In the genomic region with DNA sequence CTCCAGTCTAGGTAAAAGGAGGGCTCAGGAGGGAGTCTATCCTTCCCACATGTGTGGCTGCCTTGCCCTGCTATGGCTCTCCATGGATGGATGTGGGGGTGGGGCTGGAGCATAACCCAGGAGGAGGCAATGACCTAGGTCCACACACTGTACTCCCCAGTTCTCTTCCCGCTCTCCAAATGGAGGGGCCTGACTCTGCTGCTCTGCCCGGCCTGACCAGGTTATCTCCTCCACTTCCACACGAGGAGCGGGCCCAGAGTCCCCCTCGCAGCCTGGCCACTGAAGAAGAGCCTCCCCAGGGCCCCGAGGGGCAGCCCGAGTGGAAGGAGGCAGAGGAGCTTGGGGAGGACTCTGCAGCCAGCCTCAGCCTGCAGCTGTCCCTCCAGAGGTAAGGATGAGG, we compare ENCODE assay signal across 29 cellular contexts.
"Had no signal": no experiment of that assay in that cellular context is flagged by ENCODE, and none has a peak within 500 bp of the region (broad histone marks: within the 10 kb centered on the region; RNA-seq: fewer than 3 reads in every experiment).

No MANE protein-coding gene starts in this region.

- H3K27ac ChIP-seq: brain microvascular endothelial cell, esophagus muscularis mucosa, foreskin keratinocyte, gastrocnemius medialis had no signal

- DNase-seq: activated CD4-positive, alpha-beta memory T cell treated with anti-CD3 and anti-CD28 coated beads, Interleukin-2, amount 10 ng/mL, durations not matched to agents 7 days and 5 days; activated CD4-positive, alpha-beta T cell treated with anti-CD3 and anti-CD28 coated beads for 1 hour; activated CD4-positive, alpha-beta T cell treated with anti-CD3 and anti-CD28 coated beads for 4 hours; activated CD4-positive, alpha-beta T cell treated with anti-CD3 and anti-CD28 coated beads, Interleukin-2, amount 10 ng/mL, durations not matched to agents 7 days and 5 days; activated CD4-positive, alpha-beta T cell treated with anti-CD3 and anti-CD28 coated beads, Interleukin-2, amount 50 U/mL, for 4 hours; activated CD4-positive, CD25-positive, alpha-beta regulatory T cell; activated CD8-positive, alpha-beta memory T cell treated with anti-CD3 and anti-CD28 coated beads, Interleukin-2, amount 50 U/mL, for 48 hours; activated effector memory CD4-positive, alpha-beta T cell treated with Interleukin-2 at 50 U/mL for 16 hours; activated gamma-delta T cell treated with Interleukin-2 at 50 U/mL for 16 hours; activated naive CD4-positive, alpha-beta T cell treated with anti-CD3 and anti-CD28 coated beads, Interleukin-2, amount 50 U/mL, for 16 hours; activated naive CD4-positive, alpha-beta T cell treated with Interleukin-2 at 50 U/mL for 16 hours; activated T-cell treated with anti-CD3 and anti-CD28 coated beads for 4 hours; activated T-cell treated with anti-CD3 and anti-CD28 coated beads, Interleukin-2, amount 50 U/mL, for 4 hours; amniotic stem cell; anterior cingulate cortex; brain microvascular endothelial cell; caudate nucleus; cortex of kidney; dermis blood vessel endothelial cell; effector CD4-positive, alpha-beta T cell; effector memory CD8-positive, alpha-beta T cell; erythroblast; foreskin keratinocyte; gastrocnemius medialis; glutamatergic neuron; T-helper 2 cell had no signal

- H3K4me3 Mint-ChIP-seq: activated CD4-positive, alpha-beta memory T cell treated with anti-CD3 and anti-CD28 coated beads, Interleukin-2, amount 10 ng/mL, durations not matched to agents 7 days and 5 days; activated CD4-positive, alpha-beta T cell treated with anti-CD3 and anti-CD28 coated beads, Interleukin-2, amount 10 ng/mL, durations not matched to agents 7 days and 5 days; activated naive CD8-positive, alpha-beta T cell; activated T-cell treated with anti-CD3 and anti-CD28 coated beads, Interleukin-2, amount 50 U/mL, for 4 hours; activated T-helper 17 cell treated with anti-CD3 and anti-CD28 coated beads, Interleukin-2, amount 50 U/mL, for 72 hours; effector memory CD8-positive, alpha-beta T cell had no signal

- H3K27ac Mint-ChIP-seq: activated CD4-positive, alpha-beta memory T cell treated with anti-CD3 and anti-CD28 coated beads, Interleukin-2, amount 10 ng/mL, durations not matched to agents 7 days and 5 days; activated CD4-positive, alpha-beta T cell treated with anti-CD3 and anti-CD28 coated beads, Interleukin-2, amount 10 ng/mL, durations not matched to agents 7 days and 5 days; activated naive CD8-positive, alpha-beta T cell; activated T-helper 17 cell treated with anti-CD3 and anti-CD28 coated beads, Interleukin-2, amount 50 U/mL, for 72 hours; effector memory CD8-positive, alpha-beta T cell had no signal

- H3K9me3 ChIP-seq: esophagus muscularis mucosa, gastrocnemius medialis had no signal

- H3K4me3 ChIP-seq: esophagus muscularis mucosa, gastrocnemius medialis had no signal

- H3K27me3 ChIP-seq: brain microvascular endothelial cell, esophagus muscularis mucosa, foreskin keratinocyte, gastrocnemius medialis had no signal

- H3K9me3 Mint-ChIP-seq: activated CD4-positive, alpha-beta memory T cell treated with anti-CD3 and anti-CD28 coated beads, Interleukin-2, amount 10 ng/mL, durations not matched to agents 7 days and 5 days; activated CD4-positive, alpha-beta T cell treated with anti-CD3 and anti-CD28 coated beads, Interleukin-2, amount 10 ng/mL, durations not matched to agents 7 days and 5 days; activated T-cell treated with anti-CD3 and anti-CD28 coated beads, Interleukin-2, amount 50 U/mL, for 4 hours; activated T-helper 17 cell treated with anti-CD3 and anti-CD28 coated beads, Interleukin-2, amount 50 U/mL, for 72 hours; effector memory CD8-positive, alpha-beta T cell had no signal

- H3K4me1 ChIP-seq: gastrocnemius medialis had no signal

- H3K27me3 Mint-ChIP-seq: activated CD4-positive, alpha-beta memory T cell treated with anti-CD3 and anti-CD28 coated beads, Interleukin-2, amount 10 ng/mL, durations not matched to agents 7 days and 5 days; activated CD4-positive, alpha-beta T cell treated with anti-CD3 and anti-CD28 coated beads, Interleukin-2, amount 10 ng/mL, durations not matched to agents 7 days and 5 days; activated naive CD8-positive, alpha-beta T cell; activated T-helper 17 cell treated with anti-CD3 and anti-CD28 coated beads, Interleukin-2, amount 50 U/mL, for 72 hours; effector memory CD8-positive, alpha-beta T cell had no signal

- ATAC-seq: activated T-cell treated with anti-CD3 and anti-CD28 coated beads, Interleukin-2, amount 50 U/mL, for 4 hours; activated T-helper 17 cell treated with anti-CD3 and anti-CD28 coated beads, Interleukin-2, amount 50 U/mL, for 72 hours; effector memory CD8-positive, alpha-beta T cell; foreskin keratinocyte; gastrocnemius medialis had no signal

- H3K4me1 Mint-ChIP-seq: activated CD4-positive, alpha-beta memory T cell treated with anti-CD3 and anti-CD28 coated beads, Interleukin-2, amount 10 ng/mL, durations not matched to agents 7 days and 5 days; activated CD4-positive, alpha-beta T cell treated with anti-CD3 and anti-CD28 coated beads, Interleukin-2, amount 10 ng/mL, durations not matched to agents 7 days and 5 days; activated T-helper 17 cell treated with anti-CD3 and anti-CD28 coated beads, Interleukin-2, amount 50 U/mL, for 72 hours had no signal
